ENCODE assay signal across 22 cellular contexts in the genomic region with DNA sequence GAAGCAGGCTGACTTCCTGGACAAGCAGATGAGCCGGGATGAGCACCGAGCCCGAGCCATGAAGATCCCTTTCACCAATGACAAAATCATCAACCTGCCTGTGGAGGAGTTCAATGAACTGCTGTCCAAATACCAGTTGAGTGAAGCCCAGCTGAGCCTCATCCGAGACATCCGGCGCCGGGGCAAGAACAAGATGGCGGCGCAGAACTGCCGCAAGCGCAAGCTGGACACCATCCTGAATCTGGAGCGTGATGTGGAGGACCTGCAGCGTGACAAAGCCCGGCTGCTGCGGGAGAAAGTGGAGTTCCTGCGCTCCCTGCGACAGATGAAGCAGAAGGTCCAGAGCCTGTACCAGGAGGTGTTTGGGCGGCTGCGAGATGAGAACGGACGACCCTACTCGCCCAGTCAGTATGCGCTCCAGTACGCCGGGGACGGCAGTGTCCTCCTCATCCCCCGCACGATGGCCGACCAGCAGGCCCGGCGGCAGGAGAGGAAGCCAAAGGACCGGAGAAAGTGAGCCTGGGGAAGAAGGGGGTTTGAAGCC. TPM values are rescaled to one million over a fixed set of nuclear protein-coding genes. Genes with fewer than 3 reads are reported as not detected.
A peak's percentile ranks its signal among the peaks of the same experiment; 100 is the strongest.
DNase-seq lines count a peak whose midpoint lies in the region; ATAC-seq and TF ChIP-seq lines count a peak whose summit lies in the region.
"Had no signal": no experiment of that assay in that cellular context is flagged by ENCODE, and none has a peak within 500 bp of the region (broad histone marks: within the 10 kb centered on the region; RNA-seq: fewer than 3 reads in every experiment).

No MANE protein-coding gene starts in this region.

- H3K4me1 Mint-ChIP-seq in stimulated activated effector memory CD8-positive, alpha-beta T cell treated with anti-CD3 and anti-CD28 coated beads, Interleukin-12 subunit alpha, Interleukin-12 subunit beta, amount 100 ng/mL, for 72 hours, result peaks cover 49% of the 10 kb centered on the region

- intact Hi-C loops in PC-9 (cut with micrococcal nuclease; ENCODE audit: unreplicated experiment), result no loop called here
- intact Hi-C loops in right cardiac atrium (cut with DNase I), result no loop called here

- DNase-seq in activated naive CD4-positive, alpha-beta T cell treated with anti-CD3 and anti-CD28 coated beads, Interleukin-2, amount 50 U/mL, for 72 hours (ENCODE audit: low spot score in 2 of 2), result no peak
- no peak for DNase-seq in activated naive CD4-positive, alpha-beta T cell treated with anti-CD3 and anti-CD28 coated beads, Interleukin-2, amount 50 U/mL, for 16 hours
- DNase-seq in PC-9, result no peak
- no peak for DNase-seq in epithelial cell of prostate (ENCODE audit: low read depth, low spot score)
- DNase-seq in stimulated activated effector memory CD8-positive, alpha-beta T cell treated with anti-CD3 and anti-CD28 coated beads, Interleukin-12 subunit alpha, Interleukin-12 subunit beta, amount 100 ng/mL, for 72 hours (ENCODE audit: low spot score in 2 of 2), result no peak
- no peak for DNase-seq in right cardiac atrium
- DNase-seq: activated CD4-positive, alpha-beta T cell treated with anti-CD3 and anti-CD28 coated beads, Interleukin-2, amount 50 U/mL, for 4 hours; activated T-cell treated with anti-CD3 and anti-CD28 coated beads, Interleukin-2, amount 50 U/mL, for 48 hours; adrenal gland; CD8-positive, alpha-beta memory T cell; effector memory CD8-positive, alpha-beta T cell; heart right ventricle; immature natural killer cell; MM.1S; NCI-H187; NCI-H446 treated with DMSO at 0.1 percent for 48 hours; NK-92 treated with Interleukin-12 subunit alpha and Interleukin-12 subunit beta, amount 100 ng/mL, for 24 hours; RPMI8226 had no signal

- no peak overlapping the region for H3K4me3 Mint-ChIP-seq in stimulated activated effector memory CD8-positive, alpha-beta T cell treated with anti-CD3 and anti-CD28 coated beads, Interleukin-12 subunit alpha, Interleukin-12 subunit beta, amount 100 ng/mL, for 72 hours
- H3K4me3 Mint-ChIP-seq: CD8-positive, alpha-beta memory T cell; effector memory CD8-positive, alpha-beta T cell; immature natural killer cell had no signal

- peak overlapping the region; percentile 76 to 88 for H3K27ac Mint-ChIP-seq in activated naive CD4-positive, alpha-beta T cell treated with anti-CD3 and anti-CD28 coated beads, Interleukin-2, amount 50 U/mL, for 72 hours
- peak overlapping the region; percentile 86 for H3K27ac Mint-ChIP-seq in stimulated activated effector memory CD8-positive, alpha-beta T cell treated with anti-CD3 and anti-CD28 coated beads, Interleukin-12 subunit alpha, Interleukin-12 subunit beta, amount 100 ng/mL, for 72 hours

- H4K20me1 ChIP-seq in PC-9 (ENCODE audit: insufficient read depth), result no peaks in the 10 kb centered on the region

- H2AFZ ChIP-seq in PC-9, result no peak overlapping the region

- H3K9me3 ChIP-seq in PC-9 (ENCODE audit: insufficient read depth, low read depth) (no peaks in the 10 kb centered on the region), right cardiac atrium (ENCODE audit: control insufficient read depth, low read length) (no peaks in the 10 kb centered on the region)
- H3K9me3 ChIP-seq: adrenal gland, heart right ventricle, upper lobe of left lung had no signal

- H3K27me3 ChIP-seq in PC-9 (ENCODE audit: insufficient read depth, low read depth) (no peaks in the 10 kb centered on the region), right cardiac atrium (ENCODE audit: control insufficient read depth, insufficient read depth) (no peaks in the 10 kb centered on the region)
- H3K27me3 ChIP-seq: adrenal gland, heart right ventricle, upper lobe of left lung had no signal

- no peak for ATAC-seq in activated naive CD4-positive, alpha-beta T cell treated with anti-CD3 and anti-CD28 coated beads, Interleukin-2, amount 50 U/mL, for 72 hours
- ATAC-seq in stimulated activated effector memory CD8-positive, alpha-beta T cell treated with anti-CD3 and anti-CD28 coated beads, Interleukin-12 subunit alpha, Interleukin-12 subunit beta, amount 100 ng/mL, for 72 hours, result no peak
- ATAC-seq in HG03521 (IDR thresholded peaks at IDR 0.05; ENCODE audit: unreplicated experiment) (no peak), GM18861 (IDR thresholded peaks at IDR 0.05; ENCODE audit: unreplicated experiment) (no peak), right cardiac atrium (no peak)
- ATAC-seq: effector memory CD8-positive, alpha-beta T cell; heart right ventricle had no signal

- 87% methylated on average over 32 of the region's 32 CpGs for WGBS in right cardiac atrium

- peaks cover 54% of the 10 kb centered on the region for H3K36me3 ChIP-seq in PC-9 (ENCODE audit: low read depth)

- H3K9me3 Mint-ChIP-seq in activated naive CD4-positive, alpha-beta T cell treated with anti-CD3 and anti-CD28 coated beads, Interleukin-2, amount 50 U/mL, for 72 hours, result no peaks in the 10 kb centered on the region
- H3K9me3 Mint-ChIP-seq in stimulated activated effector memory CD8-positive, alpha-beta T cell treated with anti-CD3 and anti-CD28 coated beads, Interleukin-12 subunit alpha, Interleukin-12 subunit beta, amount 100 ng/mL, for 72 hours, result no peaks in the 10 kb centered on the region
- H3K9me3 Mint-ChIP-seq: CD8-positive, alpha-beta memory T cell; effector memory CD8-positive, alpha-beta T cell; immature natural killer cell had no signal

- H3K4me3 ChIP-seq in PC-9, result no peak overlapping the region
- no peak overlapping the region for H3K4me3 ChIP-seq in right cardiac atrium (ENCODE audit: low read length)
- H3K4me3 ChIP-seq: adrenal gland, heart right ventricle, lung, upper lobe of left lung had no signal

- TSS peak; percentile 14 for BruUV-seq in PC-9 (replicated peaks; lab: Mats Ljungman, UMichigan)

- TF ChIP-seq CTCF in PC-9 (conservative IDR thresholded peaks at IDR 0.05), result no peak

- no peak overlapping the region for H3K4me2 ChIP-seq in PC-9

- H3K27ac ChIP-seq in PC-9 (no peak overlapping the region), epithelial cell of prostate (peak overlapping the region; percentile 96), right cardiac atrium (ENCODE audit: low read length) (no peak overlapping the region)

- peaks cover 32% of the 10 kb centered on the region for H3F3A ChIP-seq in PC-9 (ENCODE audit: insufficient read depth, low read depth)

- no peaks in the 10 kb centered on the region for H3K9me2 ChIP-seq in PC-9 (ENCODE audit: insufficient read depth)

- peaks cover 16% of the 10 kb centered on the region for H3K4me1 ChIP-seq in PC-9 (replicated peaks; ENCODE audit: insufficient read depth)
- H3K4me1 ChIP-seq in right cardiac atrium (ENCODE audit: control insufficient read depth, insufficient read depth, low read length), result peaks cover 14% of the 10 kb centered on the region

- POLR2A ChIA-PET in PC-9 (lab: Charles Lee; ENCODE audit: unreplicated experiment), result no interaction called here

- CTCF ChIA-PET in PC-9 (lab: Charles Lee), result interaction anchor here (1.3 kb wide), 1 partner anchor 34 kb away, joined by 3 read pairs; no protein-coding TSS in a partner anchor

- peaks cover 32 to 46% of the 10 kb centered on the region in 2 donors for H3K36me3 Mint-ChIP-seq in activated naive CD4-positive, alpha-beta T cell treated with anti-CD3 and anti-CD28 coated beads, Interleukin-2, amount 50 U/mL, for 72 hours
- peaks cover 94% of the 10 kb centered on the region for H3K36me3 Mint-ChIP-seq in stimulated activated effector memory CD8-positive, alpha-beta T cell treated with anti-CD3 and anti-CD28 coated beads, Interleukin-12 subunit alpha, Interleukin-12 subunit beta, amount 100 ng/mL, for 72 hours

- H3K79me2 ChIP-seq in PC-9 (ENCODE audit: low read depth), result peaks cover 13% of the 10 kb centered on the region; the same call in 1 of the 2 replicates

RNA-seq across cellular contexts. Expression of gene NFE2L1, which starts 11.0 kb away (rescaled TPM):
- 10 to 100 TPM; 81.9 to 92.5 TPM for total RNA-seq in activated naive CD4-positive, alpha-beta T cell treated with anti-CD3 and anti-CD28 coated beads, Interleukin-2, amount 50 U/mL, for 72 hours
- total RNA-seq in PC-9 (2021), result 85.5 and 91.7 TPM in 2 replicates
- 100 to 1,000 TPM; 603 to 811 (median 785) TPM for total RNA-seq in right cardiac atrium
- polyA plus RNA-seq in right cardiac atrium, result 661 TPM

RNA-seq across cellular contexts. Expression of gene COPZ2, which starts 21.6 kb away (rescaled TPM):
- 1 to 10 TPM; 1.3 to 3.6 TPM for total RNA-seq in activated naive CD4-positive, alpha-beta T cell treated with anti-CD3 and anti-CD28 coated beads, Interleukin-2, amount 50 U/mL, for 72 hours
- total RNA-seq in PC-9 (2021), result 2.6 and 2.7 TPM in 2 replicates
- total RNA-seq in right cardiac atrium, result 10 to 100 TPM; 51.8 to 74.8 (median 68.4) TPM
- polyA plus RNA-seq in right cardiac atrium, result 55.4 TPM

RNA-seq across cellular contexts. Expression of gene CBX1, which starts 42.1 kb away (rescaled TPM):
- total RNA-seq in activated naive CD4-positive, alpha-beta T cell treated with anti-CD3 and anti-CD28 coated beads, Interleukin-2, amount 50 U/mL, for 72 hours, result 10 to 100 TPM; 29.1 to 66.5 TPM
- total RNA-seq in PC-9 (2021), result 73.6 and 93.9 TPM in 2 replicates
- 10 to 100 TPM; 29.2 to 37.9 (median 34.5) TPM for total RNA-seq in right cardiac atrium
- 31.1 TPM for polyA plus RNA-seq in right cardiac atrium

RNA-seq across cellular contexts. Expression of gene SNX11, which starts 48.4 kb away (rescaled TPM):
- 10 to 100 TPM; 15.4 to 24.5 TPM for total RNA-seq in activated naive CD4-positive, alpha-beta T cell treated with anti-CD3 and anti-CD28 coated beads, Interleukin-2, amount 50 U/mL, for 72 hours
- total RNA-seq in PC-9 (2021), result 16.0 and 17.0 TPM in 2 replicates
- total RNA-seq in right cardiac atrium, result 10 to 100 TPM; 10.4 to 16.6 (median 13.2) TPM
- 7.5 TPM for polyA plus RNA-seq in right cardiac atrium

Comparison
In these comparisons a context has a peak if more than half of its experiments do, and no peak if none do; other contexts are left out.
1. RNA of gene COPZ2, which starts 21.6 kb away (total RNA-seq): 51.8 to 74.8 TPM in right cardiac atrium; 1.3 to 3.6 TPM in activated naive CD4-positive, alpha-beta T cell treated with anti-CD3 and anti-CD28 coated beads, Interleukin-2, amount 50 U/mL, for 72 hours and 2.6 to 2.7 TPM in PC-9; every median in the first group is over 10 times any median in the second.